Comparison of ENCODE assay signal across 16 cellular contexts in genomic region chr17:80888276-80889160, GRCh38.
DNase-seq lines count a peak whose midpoint lies in the region; ATAC-seq and TF ChIP-seq lines count a peak whose summit lies in the region.
"Had no signal": no experiment of that assay in that cellular context is flagged by ENCODE, and none has a peak within 500 bp of the region (broad histone marks: within the 10 kb centered on the region; RNA-seq: fewer than 3 reads in every experiment).

No MANE protein-coding gene starts in this region.

- no peaks in the 10 kb centered on the region for H3F3A ChIP-seq in OCI-LY1 (ENCODE audit: insufficient read depth, low read length)

- H3K4me2 ChIP-seq in OCI-LY1 (ENCODE audit: low read length) = no peak overlapping the region

- DNase-seq in Right ventricle myocardium inferior (ENCODE audit: missing footprints) (peak; percentile 45), cardiac septum (ENCODE audit: low spot score) (no peak), chondrocyte (ENCODE audit: low spot score) (peak; percentile 81), sigmoid colon (peak; percentile 56), NCI-H510A (lab: John Stamatoyannopoulos, UW) (no peak), NCI-H526 (lab: John Stamatoyannopoulos, UW) (no peak), GDM1 (lab: John Stamatoyannopoulos, UW) (no peak)
- DNase-seq: activated gamma-delta T cell; DMS153; foreskin keratinocyte; NCI-H2081; NCI-H748 treated with DMSO at 0.1 percent for 48 hours; stimulated activated naive CD4-positive, alpha-beta T cell had no signal

- no peak for TF ChIP-seq EP300 in sigmoid colon (IDR thresholded peaks at IDR 0.05)

- H4K20me1 ChIP-seq in OCI-LY1 (ENCODE audit: insufficient read depth, low read length) = no peaks in the 10 kb centered on the region

- H3K4me1 ChIP-seq in OCI-LY1 (ENCODE audit: insufficient read depth, low read length, severe bottlenecking) = peaks cover 54% of the 10 kb centered on the region
- H3K4me1 ChIP-seq in sigmoid colon = peaks cover 0 to 33% (median 29%) of the 10 kb centered on the region in 4 donors

- H3K27me3 Mint-ChIP-seq in chondrocyte (ENCODE audit: low read depth) = no peaks in the 10 kb centered on the region

- no peak for TF ChIP-seq POLR2A in sigmoid colon (IDR thresholded peaks at IDR 0.05)

- WGBS in sigmoid colon, 2 donors = 96% methylated on average over 24 of the region's 24 CpGs

- no peak overlapping the region for H3K4me3 Mint-ChIP-seq in chondrocyte (ENCODE audit: unreplicated experiment)

- H3K9me2 ChIP-seq in OCI-LY1 (ENCODE audit: low read depth, low read length) = no peaks in the 10 kb centered on the region

- ATAC-seq in Right ventricle myocardium inferior = no peak
- ATAC-seq: foreskin keratinocyte had no signal

- no peaks in the 10 kb centered on the region for H3K9me3 Mint-ChIP-seq in chondrocyte (ENCODE audit: low read depth)

- peak overlapping the region; percentile 93 for H3K27ac ChIP-seq in OCI-LY1 (ENCODE audit: low read depth, low read length, poor library complexity, severe bottlenecking)
- H3K27ac ChIP-seq in sigmoid colon = no peak overlapping the region
- H3K27ac ChIP-seq: foreskin keratinocyte, neutrophil had no signal

- peaks cover 39% of the 10 kb centered on the region for H3K4me1 Mint-ChIP-seq in chondrocyte (ENCODE audit: low read depth)

- no peak overlapping the region for H3K27ac Mint-ChIP-seq in chondrocyte (ENCODE audit: unreplicated experiment)

- H2AFZ ChIP-seq in OCI-LY1 (ENCODE audit: low read length) = no peak overlapping the region

- no peak overlapping the region for H3K4me3 ChIP-seq in OCI-LY1 (ENCODE audit: low read depth, low read length, poor library complexity, severe bottlenecking)
- no peak overlapping the region for H3K4me3 ChIP-seq in sigmoid colon
- H3K4me3 ChIP-seq: Peyer's patch had no signal

- intact Hi-C loops in Right ventricle myocardium inferior (cut with DNase I) = no loop called here
- intact Hi-C loops in cardiac septum (cut with DNase I) = no loop called here
- intact Hi-C loops in sigmoid colon (cut with DNase I) = no loop called here

- H3K36me3 Mint-ChIP-seq in chondrocyte (ENCODE audit: low read depth) = peaks cover 8% of the 10 kb centered on the region

- H3K36me3 ChIP-seq in OCI-LY1 (ENCODE audit: insufficient read depth, low read length) (peaks cover 85% of the 10 kb centered on the region), sigmoid colon (peaks cover 0 to 49% (median 18%) of the 10 kb centered on the region in 4 donors)

- H3K9ac ChIP-seq in OCI-LY1 (ENCODE audit: low read length) = no peak overlapping the region

- TF ChIP-seq CTCF in OCI-LY1 (IDR thresholded peaks at IDR 0.05; ENCODE audit: low read length) = no peak
- TF ChIP-seq CTCF in chondrocyte (IDR thresholded peaks at IDR 0.05) = no peak
- TF ChIP-seq CTCF in sigmoid colon (IDR thresholded peaks at IDR 0.05) = no peak

- H3K9me3 ChIP-seq in OCI-LY1 (ENCODE audit: low read length) (no peaks in the 10 kb centered on the region), sigmoid colon (no peaks in the 10 kb centered on the region)
- H3K9me3 ChIP-seq: neutrophil, Peyer's patch had no signal

- H3K79me2 ChIP-seq in OCI-LY1 (ENCODE audit: insufficient read depth, low read length) = no peaks in the 10 kb centered on the region

- no peaks in the 10 kb centered on the region for H3K27me3 ChIP-seq in OCI-LY1 (ENCODE audit: insufficient read depth, low read length)
- no peaks in the 10 kb centered on the region for H3K27me3 ChIP-seq in sigmoid colon
- H3K27me3 ChIP-seq: foreskin keratinocyte, neutrophil, Peyer's patch had no signal

Comparison
In these comparisons a context has a peak if more than half of its experiments do, and no peak if none do; other contexts are left out.
1. DNase-seq: peak in Right ventricle myocardium inferior (single experiment), chondrocyte (single experiment) and sigmoid colon (single experiment); none in cardiac septum (single experiment), NCI-H510A (single experiment), NCI-H526 (0 of 2) and GDM1 (single experiment).